In the genomic region with DNA sequence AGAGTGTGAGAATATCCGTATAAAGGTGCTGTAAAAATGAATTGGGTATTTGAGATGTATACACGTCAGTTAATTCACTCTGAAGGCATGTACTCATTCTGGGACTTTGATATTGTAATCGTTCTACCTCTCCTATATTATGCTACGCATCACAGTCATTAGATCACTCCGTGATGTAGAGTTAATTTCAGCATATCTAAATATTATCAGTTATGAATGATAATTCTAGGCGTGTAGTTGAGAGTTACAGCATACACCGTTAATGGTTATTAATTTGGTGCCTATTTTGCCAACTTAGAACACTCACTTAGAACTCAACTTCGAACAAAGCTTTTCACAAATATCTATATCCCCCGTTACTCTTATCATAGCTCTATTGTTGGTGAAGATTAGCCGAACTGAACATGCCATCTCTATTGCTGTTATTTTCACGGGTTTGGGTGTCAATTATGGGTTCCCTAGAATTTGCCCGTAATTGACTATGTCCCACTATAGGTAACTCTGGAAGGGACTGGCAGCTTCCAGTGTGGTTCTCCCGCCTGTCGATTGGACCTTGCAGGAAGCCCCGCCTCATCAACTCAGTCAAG, we compare ENCODE assay signal across 2 cellular contexts.
TF ChIP-seq lines count a peak whose summit lies in the region.

No MANE protein-coding gene starts in this region.

TF ChIP-seq in H1, 55 proteins besides CTCF, POLR2A, EP300 and RAD21 (continued from another document):
- TF ChIP-seq, protein P1, sequence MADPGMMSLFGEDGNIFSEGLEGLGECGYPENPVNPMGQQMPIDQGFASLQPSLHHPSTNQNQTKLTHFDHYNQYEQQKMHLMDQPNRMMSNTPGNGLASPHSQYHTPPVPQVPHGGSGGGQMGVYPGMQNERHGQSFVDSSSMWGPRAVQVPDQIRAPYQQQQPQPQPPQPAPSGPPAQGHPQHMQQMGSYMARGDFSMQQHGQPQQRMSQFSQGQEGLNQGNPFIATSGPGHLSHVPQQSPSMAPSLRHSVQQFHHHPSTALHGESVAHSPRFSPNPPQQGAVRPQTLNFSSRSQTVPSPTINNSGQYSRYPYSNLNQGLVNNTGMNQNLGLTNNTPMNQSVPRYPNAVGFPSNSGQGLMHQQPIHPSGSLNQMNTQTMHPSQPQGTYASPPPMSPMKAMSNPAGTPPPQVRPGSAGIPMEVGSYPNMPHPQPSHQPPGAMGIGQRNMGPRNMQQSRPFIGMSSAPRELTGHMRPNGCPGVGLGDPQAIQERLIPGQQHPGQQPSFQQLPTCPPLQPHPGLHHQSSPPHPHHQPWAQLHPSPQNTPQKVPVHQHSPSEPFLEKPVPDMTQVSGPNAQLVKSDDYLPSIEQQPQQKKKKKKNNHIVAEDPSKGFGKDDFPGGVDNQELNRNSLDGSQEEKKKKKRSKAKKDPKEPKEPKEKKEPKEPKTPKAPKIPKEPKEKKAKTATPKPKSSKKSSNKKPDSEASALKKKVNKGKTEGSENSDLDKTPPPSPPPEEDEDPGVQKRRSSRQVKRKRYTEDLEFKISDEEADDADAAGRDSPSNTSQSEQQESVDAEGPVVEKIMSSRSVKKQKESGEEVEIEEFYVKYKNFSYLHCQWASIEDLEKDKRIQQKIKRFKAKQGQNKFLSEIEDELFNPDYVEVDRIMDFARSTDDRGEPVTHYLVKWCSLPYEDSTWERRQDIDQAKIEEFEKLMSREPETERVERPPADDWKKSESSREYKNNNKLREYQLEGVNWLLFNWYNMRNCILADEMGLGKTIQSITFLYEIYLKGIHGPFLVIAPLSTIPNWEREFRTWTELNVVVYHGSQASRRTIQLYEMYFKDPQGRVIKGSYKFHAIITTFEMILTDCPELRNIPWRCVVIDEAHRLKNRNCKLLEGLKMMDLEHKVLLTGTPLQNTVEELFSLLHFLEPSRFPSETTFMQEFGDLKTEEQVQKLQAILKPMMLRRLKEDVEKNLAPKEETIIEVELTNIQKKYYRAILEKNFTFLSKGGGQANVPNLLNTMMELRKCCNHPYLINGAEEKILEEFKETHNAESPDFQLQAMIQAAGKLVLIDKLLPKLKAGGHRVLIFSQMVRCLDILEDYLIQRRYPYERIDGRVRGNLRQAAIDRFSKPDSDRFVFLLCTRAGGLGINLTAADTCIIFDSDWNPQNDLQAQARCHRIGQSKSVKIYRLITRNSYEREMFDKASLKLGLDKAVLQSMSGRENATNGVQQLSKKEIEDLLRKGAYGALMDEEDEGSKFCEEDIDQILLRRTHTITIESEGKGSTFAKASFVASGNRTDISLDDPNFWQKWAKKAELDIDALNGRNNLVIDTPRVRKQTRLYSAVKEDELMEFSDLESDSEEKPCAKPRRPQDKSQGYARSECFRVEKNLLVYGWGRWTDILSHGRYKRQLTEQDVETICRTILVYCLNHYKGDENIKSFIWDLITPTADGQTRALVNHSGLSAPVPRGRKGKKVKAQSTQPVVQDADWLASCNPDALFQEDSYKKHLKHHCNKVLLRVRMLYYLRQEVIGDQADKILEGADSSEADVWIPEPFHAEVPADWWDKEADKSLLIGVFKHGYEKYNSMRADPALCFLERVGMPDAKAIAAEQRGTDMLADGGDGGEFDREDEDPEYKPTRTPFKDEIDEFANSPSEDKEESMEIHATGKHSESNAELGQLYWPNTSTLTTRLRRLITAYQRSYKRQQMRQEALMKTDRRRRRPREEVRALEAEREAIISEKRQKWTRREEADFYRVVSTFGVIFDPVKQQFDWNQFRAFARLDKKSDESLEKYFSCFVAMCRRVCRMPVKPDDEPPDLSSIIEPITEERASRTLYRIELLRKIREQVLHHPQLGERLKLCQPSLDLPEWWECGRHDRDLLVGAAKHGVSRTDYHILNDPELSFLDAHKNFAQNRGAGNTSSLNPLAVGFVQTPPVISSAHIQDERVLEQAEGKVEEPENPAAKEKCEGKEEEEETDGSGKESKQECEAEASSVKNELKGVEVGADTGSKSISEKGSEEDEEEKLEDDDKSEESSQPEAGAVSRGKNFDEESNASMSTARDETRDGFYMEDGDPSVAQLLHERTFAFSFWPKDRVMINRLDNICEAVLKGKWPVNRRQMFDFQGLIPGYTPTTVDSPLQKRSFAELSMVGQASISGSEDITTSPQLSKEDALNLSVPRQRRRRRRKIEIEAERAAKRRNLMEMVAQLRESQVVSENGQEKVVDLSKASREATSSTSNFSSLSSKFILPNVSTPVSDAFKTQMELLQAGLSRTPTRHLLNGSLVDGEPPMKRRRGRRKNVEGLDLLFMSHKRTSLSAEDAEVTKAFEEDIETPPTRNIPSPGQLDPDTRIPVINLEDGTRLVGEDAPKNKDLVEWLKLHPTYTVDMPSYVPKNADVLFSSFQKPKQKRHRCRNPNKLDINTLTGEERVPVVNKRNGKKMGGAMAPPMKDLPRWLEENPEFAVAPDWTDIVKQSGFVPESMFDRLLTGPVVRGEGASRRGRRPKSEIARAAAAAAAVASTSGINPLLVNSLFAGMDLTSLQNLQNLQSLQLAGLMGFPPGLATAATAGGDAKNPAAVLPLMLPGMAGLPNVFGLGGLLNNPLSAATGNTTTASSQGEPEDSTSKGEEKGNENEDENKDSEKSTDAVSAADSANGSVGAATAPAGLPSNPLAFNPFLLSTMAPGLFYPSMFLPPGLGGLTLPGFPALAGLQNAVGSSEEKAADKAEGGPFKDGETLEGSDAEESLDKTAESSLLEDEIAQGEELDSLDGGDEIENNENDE (IDR thresholded peaks at IDR 0.05; ENCODE audit: insufficient replicate concordance, low read length): no peak
- TF ChIP-seq BACH1 (IDR thresholded peaks at IDR 0.05; ENCODE audit: low read length): no peak
- TF ChIP-seq KDM5A (IDR thresholded peaks at IDR 0.05; ENCODE audit: low read length): no peak
- no peak for TF ChIP-seq JUN (IDR thresholded peaks at IDR 0.05; ENCODE audit: low read depth, low read length)
- TF ChIP-seq, protein P2, sequence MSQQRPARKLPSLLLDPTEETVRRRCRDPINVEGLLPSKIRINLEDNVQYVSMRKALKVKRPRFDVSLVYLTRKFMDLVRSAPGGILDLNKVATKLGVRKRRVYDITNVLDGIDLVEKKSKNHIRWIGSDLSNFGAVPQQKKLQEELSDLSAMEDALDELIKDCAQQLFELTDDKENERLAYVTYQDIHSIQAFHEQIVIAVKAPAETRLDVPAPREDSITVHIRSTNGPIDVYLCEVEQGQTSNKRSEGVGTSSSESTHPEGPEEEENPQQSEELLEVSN (IDR thresholded peaks at IDR 0.05): 0 out of 2 replicates have a peak, but pooled peaks have one; percentile 4
- no peak for TF ChIP-seq YY1 (IDR thresholded peaks at IDR 0.05; ENCODE audit: low read depth, low read length)
- TF ChIP-seq SP2 (IDR thresholded peaks at IDR 0.05; ENCODE audit: low read length): peak; percentile 29; the same call in 1 of the 2 replicates
- peak; percentile 91 for TF ChIP-seq SP1 (IDR thresholded peaks at IDR 0.05; ENCODE audit: low read depth, low read length)
- no peak for TF ChIP-seq MAFK (IDR thresholded peaks at IDR 0.05; ENCODE audit: low read depth, low read length)

TF ChIP-seq in neural cell, 6 proteins besides CTCF, POLR2A, EP300 and RAD21 (continued from another document):
- no peak for TF ChIP-seq SMC3 (conservative IDR thresholded peaks at IDR 0.05; ENCODE audit: poor library complexity)
- TF ChIP-seq MXI1 (conservative IDR thresholded peaks at IDR 0.05; ENCODE audit: poor library complexity, severe bottlenecking): no peak
- TF ChIP-seq POLR2AphosphoS5 (IDR thresholded peaks at IDR 0.05): no peak
- TF ChIP-seq TAF1 (IDR thresholded peaks at IDR 0.05; ENCODE audit: low read depth): no peak
- TF ChIP-seq, protein P3, sequence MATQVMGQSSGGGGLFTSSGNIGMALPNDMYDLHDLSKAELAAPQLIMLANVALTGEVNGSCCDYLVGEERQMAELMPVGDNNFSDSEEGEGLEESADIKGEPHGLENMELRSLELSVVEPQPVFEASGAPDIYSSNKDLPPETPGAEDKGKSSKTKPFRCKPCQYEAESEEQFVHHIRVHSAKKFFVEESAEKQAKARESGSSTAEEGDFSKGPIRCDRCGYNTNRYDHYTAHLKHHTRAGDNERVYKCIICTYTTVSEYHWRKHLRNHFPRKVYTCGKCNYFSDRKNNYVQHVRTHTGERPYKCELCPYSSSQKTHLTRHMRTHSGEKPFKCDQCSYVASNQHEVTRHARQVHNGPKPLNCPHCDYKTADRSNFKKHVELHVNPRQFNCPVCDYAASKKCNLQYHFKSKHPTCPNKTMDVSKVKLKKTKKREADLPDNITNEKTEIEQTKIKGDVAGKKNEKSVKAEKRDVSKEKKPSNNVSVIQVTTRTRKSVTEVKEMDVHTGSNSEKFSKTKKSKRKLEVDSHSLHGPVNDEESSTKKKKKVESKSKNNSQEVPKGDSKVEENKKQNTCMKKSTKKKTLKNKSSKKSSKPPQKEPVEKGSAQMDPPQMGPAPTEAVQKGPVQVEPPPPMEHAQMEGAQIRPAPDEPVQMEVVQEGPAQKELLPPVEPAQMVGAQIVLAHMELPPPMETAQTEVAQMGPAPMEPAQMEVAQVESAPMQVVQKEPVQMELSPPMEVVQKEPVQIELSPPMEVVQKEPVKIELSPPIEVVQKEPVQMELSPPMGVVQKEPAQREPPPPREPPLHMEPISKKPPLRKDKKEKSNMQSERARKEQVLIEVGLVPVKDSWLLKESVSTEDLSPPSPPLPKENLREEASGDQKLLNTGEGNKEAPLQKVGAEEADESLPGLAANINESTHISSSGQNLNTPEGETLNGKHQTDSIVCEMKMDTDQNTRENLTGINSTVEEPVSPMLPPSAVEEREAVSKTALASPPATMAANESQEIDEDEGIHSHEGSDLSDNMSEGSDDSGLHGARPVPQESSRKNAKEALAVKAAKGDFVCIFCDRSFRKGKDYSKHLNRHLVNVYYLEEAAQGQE (IDR thresholded peaks at IDR 0.05; ENCODE audit: borderline replicate concordance): no peak
